Comparison of ENCODE assay signal across 1 cellular context in genomic region chr12:56338643-56339422, GRCh38.
TF ChIP-seq lines count a peak whose summit lies in the region.

A gene with protein sequence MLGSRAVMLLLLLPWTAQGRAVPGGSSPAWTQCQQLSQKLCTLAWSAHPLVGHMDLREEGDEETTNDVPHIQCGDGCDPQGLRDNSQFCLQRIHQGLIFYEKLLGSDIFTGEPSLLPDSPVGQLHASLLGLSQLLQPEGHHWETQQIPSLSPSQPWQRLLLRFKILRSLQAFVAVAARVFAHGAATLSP (plus strand): TSS chr12:56338884. CDS start chr12:56339045, 161 bp downstream.

TF ChIP-seq in GM12878, 131 proteins besides CTCF, POLR2A, EP300 and RAD21 (continued from another document and continues in another):
- no peak for TF ChIP-seq ZBTB40 (IDR thresholded peaks at IDR 0.05; ENCODE audit: borderline replicate concordance)
- TF ChIP-seq KAT2A (conservative IDR thresholded peaks at IDR 0.05; ENCODE audit: control insufficient read depth, low read depth, low read length), result no peak
- no peak for TF ChIP-seq SREBF1 (IDR thresholded peaks at IDR 0.05; ENCODE audit: low read length)
- TF ChIP-seq, protein P1, sequence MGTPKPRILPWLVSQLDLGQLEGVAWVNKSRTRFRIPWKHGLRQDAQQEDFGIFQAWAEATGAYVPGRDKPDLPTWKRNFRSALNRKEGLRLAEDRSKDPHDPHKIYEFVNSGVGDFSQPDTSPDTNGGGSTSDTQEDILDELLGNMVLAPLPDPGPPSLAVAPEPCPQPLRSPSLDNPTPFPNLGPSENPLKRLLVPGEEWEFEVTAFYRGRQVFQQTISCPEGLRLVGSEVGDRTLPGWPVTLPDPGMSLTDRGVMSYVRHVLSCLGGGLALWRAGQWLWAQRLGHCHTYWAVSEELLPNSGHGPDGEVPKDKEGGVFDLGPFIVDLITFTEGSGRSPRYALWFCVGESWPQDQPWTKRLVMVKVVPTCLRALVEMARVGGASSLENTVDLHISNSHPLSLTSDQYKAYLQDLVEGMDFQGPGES (IDR thresholded peaks at IDR 0.05), result no peak
- peak; percentile 55; the same call in 1 of the 2 replicates for TF ChIP-seq RELB (IDR thresholded peaks at IDR 0.05; ENCODE audit: low read depth)
- no peak for TF ChIP-seq NR2C2 (IDR thresholded peaks at IDR 0.05; ENCODE audit: borderline replicate concordance, control insufficient read depth, insufficient read length, low read depth)
- TF ChIP-seq POU2F2 (IDR thresholded peaks at IDR 0.05; ENCODE audit: borderline replicate concordance, low read depth, low read length), result 0 out of 3 replicates have a peak, but pooled peaks have one; percentile 22
- TF ChIP-seq ASH2L (IDR thresholded peaks at IDR 0.05; ENCODE audit: borderline replicate concordance, low read depth), result no peak
- no peak for TF ChIP-seq WRNIP1 (IDR thresholded peaks at IDR 0.05; ENCODE audit: borderline replicate concordance, low read depth, low read length)
- TF ChIP-seq TBL1XR1 (IDR thresholded peaks at IDR 0.05; ENCODE audit: low read depth, low read length), result no peak
- no peak for TF ChIP-seq STAT3 (IDR thresholded peaks at IDR 0.05; ENCODE audit: low read depth, low read length)
- TF ChIP-seq, protein P2, sequence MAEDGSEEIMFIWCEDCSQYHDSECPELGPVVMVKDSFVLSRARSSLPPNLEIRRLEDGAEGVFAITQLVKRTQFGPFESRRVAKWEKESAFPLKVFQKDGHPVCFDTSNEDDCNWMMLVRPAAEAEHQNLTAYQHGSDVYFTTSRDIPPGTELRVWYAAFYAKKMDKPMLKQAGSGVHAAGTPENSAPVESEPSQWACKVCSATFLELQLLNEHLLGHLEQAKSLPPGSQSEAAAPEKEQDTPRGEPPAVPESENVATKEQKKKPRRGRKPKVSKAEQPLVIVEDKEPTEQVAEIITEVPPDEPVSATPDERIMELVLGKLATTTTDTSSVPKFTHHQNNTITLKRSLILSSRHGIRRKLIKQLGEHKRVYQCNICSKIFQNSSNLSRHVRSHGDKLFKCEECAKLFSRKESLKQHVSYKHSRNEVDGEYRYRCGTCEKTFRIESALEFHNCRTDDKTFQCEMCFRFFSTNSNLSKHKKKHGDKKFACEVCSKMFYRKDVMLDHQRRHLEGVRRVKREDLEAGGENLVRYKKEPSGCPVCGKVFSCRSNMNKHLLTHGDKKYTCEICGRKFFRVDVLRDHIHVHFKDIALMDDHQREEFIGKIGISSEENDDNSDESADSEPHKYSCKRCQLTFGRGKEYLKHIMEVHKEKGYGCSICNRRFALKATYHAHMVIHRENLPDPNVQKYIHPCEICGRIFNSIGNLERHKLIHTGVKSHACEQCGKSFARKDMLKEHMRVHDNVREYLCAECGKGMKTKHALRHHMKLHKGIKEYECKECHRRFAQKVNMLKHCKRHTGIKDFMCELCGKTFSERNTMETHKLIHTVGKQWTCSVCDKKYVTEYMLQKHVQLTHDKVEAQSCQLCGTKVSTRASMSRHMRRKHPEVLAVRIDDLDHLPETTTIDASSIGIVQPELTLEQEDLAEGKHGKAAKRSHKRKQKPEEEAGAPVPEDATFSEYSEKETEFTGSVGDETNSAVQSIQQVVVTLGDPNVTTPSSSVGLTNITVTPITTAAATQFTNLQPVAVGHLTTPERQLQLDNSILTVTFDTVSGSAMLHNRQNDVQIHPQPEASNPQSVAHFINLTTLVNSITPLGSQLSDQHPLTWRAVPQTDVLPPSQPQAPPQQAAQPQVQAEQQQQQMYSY (CRISPR knock-in tag; IDR thresholded peaks at IDR 0.05), result no peak
- no peak for TF ChIP-seq TCF7 (IDR thresholded peaks at IDR 0.05; ENCODE audit: borderline replicate concordance)
- no peak for TF ChIP-seq STAT1 (conservative IDR thresholded peaks at IDR 0.05)
- no peak for TF ChIP-seq NBN (IDR thresholded peaks at IDR 0.05)
- peak; percentile 24 for TF ChIP-seq SP1 (IDR thresholded peaks at IDR 0.05; ENCODE audit: low read depth, low read length)
- no peak for TF ChIP-seq ZNF207 (IDR thresholded peaks at IDR 0.05; ENCODE audit: borderline replicate concordance)
- 0 out of 2 replicates have a peak, but pooled peaks have one; percentile 32 for TF ChIP-seq CBFB (IDR thresholded peaks at IDR 0.05; ENCODE audit: low read depth)
- peak; percentile 53; the same call in 1 of the 2 replicates for TF ChIP-seq RAD51 (IDR thresholded peaks at IDR 0.05)
- peak; percentile 57; the same call in 1 of the 2 replicates for TF ChIP-seq POLR2AphosphoS5 (IDR thresholded peaks at IDR 0.05; ENCODE audit: low read length)
- TF ChIP-seq ATF3 (IDR thresholded peaks at IDR 0.05; ENCODE audit: borderline replicate concordance, extremely low read depth, low read depth, low read length), result no peak
- TF ChIP-seq EGR1 (IDR thresholded peaks at IDR 0.05; ENCODE audit: borderline replicate concordance in 1 of 2, low read depth in 2 of 2, low read length in 2 of 2), result 0 out of 3 replicates have a peak, but pooled peaks of 1 of the 2 experiments have one; percentile 8
- TF ChIP-seq IKZF2 (IDR thresholded peaks at IDR 0.05), result peak; percentile 43 to 47; a peak in 2 of 4 replicates
- no peak for TF ChIP-seq YBX1 (IDR thresholded peaks at IDR 0.05)
- no peak for TF ChIP-seq ZZZ3 (IDR thresholded peaks at IDR 0.05; ENCODE audit: control insufficient read depth, insufficient read length, low read depth)
- no peak for TF ChIP-seq FOXK2 (IDR thresholded peaks at IDR 0.05)
- no peak for TF ChIP-seq FOS (IDR thresholded peaks at IDR 0.05; ENCODE audit: borderline replicate concordance, extremely low read depth, insufficient read length)
- no peak for TF ChIP-seq CHD1 (IDR thresholded peaks at IDR 0.05; ENCODE audit: low read depth, low read length)
- TF ChIP-seq MYC (IDR thresholded peaks at IDR 0.05; ENCODE audit: insufficient read depth, insufficient read length, insufficient replicate concordance, low read length, severe bottlenecking), result no peak
- peak; percentile 81 for TF ChIP-seq EED (IDR thresholded peaks at IDR 0.05; ENCODE audit: low read depth)
- TF ChIP-seq SUZ12 (IDR thresholded peaks at IDR 0.05; ENCODE audit: unreplicated experiment), result no peak
- no peak for TF ChIP-seq ZNF217 (IDR thresholded peaks at IDR 0.05)
- no peak for TF ChIP-seq RFX5 (IDR thresholded peaks at IDR 0.05; ENCODE audit: low read depth, low read length)
- TF ChIP-seq PAX8 (IDR thresholded peaks at IDR 0.05), result no peak
- TF ChIP-seq ETV6 (conservative IDR thresholded peaks at IDR 0.05 in 1 of 2, IDR thresholded peaks at IDR 0.05 in 1 of 2; ENCODE audit: borderline replicate concordance in 1 of 2, low read depth in 1 of 2), result no peak
- TF ChIP-seq LARP7 (IDR thresholded peaks at IDR 0.05), result peak; percentile 29; the same call in 1 of the 2 replicates
- TF ChIP-seq SRF (IDR thresholded peaks at IDR 0.05; ENCODE audit: low read depth in 2 of 2, low read length in 2 of 2), result no peak
- no peak for TF ChIP-seq SIN3A (IDR thresholded peaks at IDR 0.05; ENCODE audit: low read depth, low read length)
- no peak for TF ChIP-seq KLF5 (IDR thresholded peaks at IDR 0.05; ENCODE audit: partially characterized antibody)
- no peak for TF ChIP-seq NFXL1 (IDR thresholded peaks at IDR 0.05; ENCODE audit: borderline replicate concordance)
- TF ChIP-seq MLLT1 (IDR thresholded peaks at IDR 0.05), result peak; percentile 44; the same call in 1 of the 2 replicates
- 0 out of 2 replicates have a peak, but pooled peaks have one; percentile 40 for TF ChIP-seq RB1 (IDR thresholded peaks at IDR 0.05; ENCODE audit: borderline replicate concordance)
- TF ChIP-seq MTA3 (IDR thresholded peaks at IDR 0.05; ENCODE audit: borderline replicate concordance, low read length), result no peak; the same call in 1 of the 2 replicates
- no peak for TF ChIP-seq ZNF622 (IDR thresholded peaks at IDR 0.05)
- TF ChIP-seq RELA (IDR thresholded peaks at IDR 0.05; ENCODE audit: borderline replicate concordance, partially characterized antibody), result peak; percentile 58
- no peak for TF ChIP-seq CHD4 (IDR thresholded peaks at IDR 0.05)
- 0 out of 2 replicates have a peak, but pooled peaks have one; percentile 7 for TF ChIP-seq YY1 (IDR thresholded peaks at IDR 0.05; ENCODE audit: low read depth, low read length)
- peak; percentile 37; the same call in 1 of the 2 replicates for TF ChIP-seq BCL11A (IDR thresholded peaks at IDR 0.05; ENCODE audit: low read depth, low read length)
- TF ChIP-seq USF2 (IDR thresholded peaks at IDR 0.05; ENCODE audit: borderline replicate concordance, low read depth, low read length), result no peak; the same call in 1 of the 2 replicates
- TF ChIP-seq PAX5 (IDR thresholded peaks at IDR 0.05; ENCODE audit: borderline replicate concordance, low read depth, low read length), result no peak
- TF ChIP-seq NFYA (IDR thresholded peaks at IDR 0.05; ENCODE audit: borderline replicate concordance, low read depth, low read length), result no peak
- no peak for TF ChIP-seq ZBED1 (IDR thresholded peaks at IDR 0.05; ENCODE audit: borderline replicate concordance)
- TF ChIP-seq CREM (IDR thresholded peaks at IDR 0.05; ENCODE audit: low read depth), result peak; percentile 62; the same call in 1 of the 2 replicates
- TF ChIP-seq ESRRA (IDR thresholded peaks at IDR 0.05; ENCODE audit: low read length), result no peak
- TF ChIP-seq SPI1 (IDR thresholded peaks at IDR 0.05; ENCODE audit: borderline replicate concordance, insufficient read depth, low read depth, low read length), result peak; percentile 4; the same call in 1 of the 2 replicates
- TF ChIP-seq TAF1 (IDR thresholded peaks at IDR 0.05; ENCODE audit: borderline replicate concordance, low read depth, low read length), result peak; percentile 33; the same call in 1 of the 2 replicates
- TF ChIP-seq PBX3 (IDR thresholded peaks at IDR 0.05; ENCODE audit: insufficient replicate concordance, low read depth, low read length), result no peak
- no peak for TF ChIP-seq BRCA1 (IDR thresholded peaks at IDR 0.05; ENCODE audit: low read depth, low read length)
